Comparison of ENCODE assay signal across 18 cellular contexts in the genomic region with DNA sequence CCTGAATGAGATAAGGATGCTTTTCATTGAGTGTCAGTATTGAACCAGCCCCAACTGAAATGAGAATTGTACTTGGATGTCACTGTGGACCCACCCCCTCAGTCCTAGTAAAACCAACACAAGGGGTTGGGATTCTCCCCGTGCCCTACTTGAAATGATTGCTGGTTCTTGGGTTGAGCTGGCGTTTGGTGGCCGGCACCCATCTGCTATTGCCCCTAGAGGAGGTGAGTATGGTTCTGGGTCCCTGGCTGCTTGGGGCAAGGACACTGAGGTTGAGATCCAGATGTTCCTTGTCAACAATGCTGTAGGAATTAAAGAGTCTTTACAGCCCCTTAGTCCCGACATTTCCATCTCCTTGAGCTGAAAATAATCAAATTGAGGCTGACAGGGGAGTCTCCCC.
"Had no signal": no experiment of that assay in that cellular context is flagged by ENCODE, and none has a peak within 500 bp of the region (broad histone marks: within the 10 kb centered on the region; RNA-seq: fewer than 3 reads in every experiment).

No MANE protein-coding gene starts in this region.

- H3K27ac ChIP-seq: pancreas, upper lobe of right lung, vagina had no signal

- ATAC-seq: esophagus mucosa, heart left ventricle, mucosa of descending colon, natural killer cell, pancreas, right cardiac atrium, upper lobe of right lung had no signal

- H3K4me3 Mint-ChIP-seq: natural killer cell, neural crest cell had no signal

- H3K27me3 ChIP-seq: heart left ventricle, pancreas, tibial artery, upper lobe of right lung, vagina had no signal

- H3K9me3 ChIP-seq: heart left ventricle, mucosa of descending colon, pancreas, tibial artery, upper lobe of right lung, vagina had no signal

- H3K4me3 ChIP-seq: heart left ventricle, mucosa of descending colon, pancreas, tibial artery, upper lobe of right lung, vagina had no signal

- H3K36me3 ChIP-seq: heart left ventricle, pancreas, tibial artery, upper lobe of right lung, vagina had no signal

- H3K27me3 Mint-ChIP-seq: progenitor cell of endocrine pancreas had no signal

- H3K27ac Mint-ChIP-seq: natural killer cell, progenitor cell of endocrine pancreas had no signal

- H3K36me3 Mint-ChIP-seq: natural killer cell had no signal

- H3K9me3 Mint-ChIP-seq: natural killer cell, neural crest cell had no signal

- DNase-seq: effector memory CD4-positive, alpha-beta T cell; heart left ventricle; hypothalamus; kidney glomerular epithelial cell; mucosa of descending colon; natural killer cell; nucleus accumbens; pancreas; right cardiac atrium; small intestine; stimulated activated CD4-positive, alpha-beta T cell treated with anti-CD3 and anti-CD28 coated beads, Interleukin-12 subunit alpha, Interleukin-12 subunit beta, amount 100 ng/mL, for 4 hours; stimulated activated naive CD4-positive, alpha-beta T cell treated with Interleukin-2 at 50 U/mL for 16 hours; tibial artery; upper lobe of right lung had no signal
